ENCODE assay signal across 28 cellular contexts in the genomic region with DNA sequence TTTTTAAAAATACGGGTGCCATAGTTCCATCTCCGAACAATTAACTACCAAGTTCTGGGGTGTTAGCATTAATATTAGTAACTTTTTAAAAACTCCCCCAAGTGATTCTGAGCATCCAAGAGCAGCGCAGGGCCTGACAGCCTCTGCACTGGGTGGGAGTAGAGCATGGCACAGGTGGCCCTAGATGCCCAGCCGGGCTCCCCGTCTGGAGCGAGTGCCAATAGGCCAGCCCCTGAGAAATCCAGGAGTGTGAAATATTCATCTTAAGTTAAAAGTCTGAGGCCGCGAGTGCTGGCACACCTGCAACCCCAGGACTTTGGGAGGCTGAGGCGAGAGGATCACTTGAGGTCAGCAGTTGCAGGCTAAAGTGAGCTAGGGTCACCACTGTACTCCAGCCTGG.
"Had no signal": no experiment of that assay in that cellular context is flagged by ENCODE, and none has a peak within 500 bp of the region (broad histone marks: within the 10 kb centered on the region; RNA-seq: fewer than 3 reads in every experiment).

No MANE protein-coding gene starts in this region.

- H3K36me3 Mint-ChIP-seq: activated CD4-positive, alpha-beta memory T cell treated with anti-CD3 and anti-CD28 coated beads for 36 hours; activated CD8-positive, alpha-beta memory T cell treated with anti-CD3 and anti-CD28 coated beads, Interleukin-2, amount 10 ng/mL, durations not matched to agents 7 days and 5 days; activated naive CD4-positive, alpha-beta T cell treated with anti-CD3 and anti-CD28 coated beads, Interleukin-2, amount 50 U/mL, for 24 hours; activated naive CD8-positive, alpha-beta T cell treated with anti-CD3 and anti-CD28 coated beads for 36 hours had no signal

- H3K4me3 ChIP-seq: adrenal gland, body of pancreas, gastrocnemius medialis had no signal

- H3K9me3 Mint-ChIP-seq: activated CD4-positive, alpha-beta memory T cell treated with anti-CD3 and anti-CD28 coated beads for 36 hours; activated naive CD4-positive, alpha-beta T cell treated with anti-CD3 and anti-CD28 coated beads for 36 hours; activated naive CD4-positive, alpha-beta T cell treated with anti-CD3 and anti-CD28 coated beads, Interleukin-2, amount 50 U/mL, for 24 hours; activated naive CD8-positive, alpha-beta T cell treated with anti-CD3 and anti-CD28 coated beads for 36 hours; activated naive CD8-positive, alpha-beta T cell treated with anti-CD3 and anti-CD28 coated beads, Interleukin-2, amount 50 U/mL, for 24 hours; activated T-helper 1 cell treated with anti-CD3 and anti-CD28 coated beads, Interleukin-12 subunit alpha, Interleukin-12 subunit beta, Interleukin-2, Interleukin-4 antibody, amounts not matched to agents 30 ng/mL and 10 ng/mL and 1 ng/mL, durations not matched to agents 14 hours and 24 hours and 36 hours; activated T-helper 2 cell treated with anti-CD3 and anti-CD28 coated beads, Interferon-gamma antibody, Interleukin-2, Interleukin-4, amounts not matched to agents 10 μg/mL and 5 μg/mL and 100 μg/mL, durations not matched to agents 14 hours and 24 hours and 36 hours had no signal

- H3K27me3 Mint-ChIP-seq: activated CD4-positive, alpha-beta memory T cell treated with anti-CD3 and anti-CD28 coated beads for 36 hours; activated CD4-positive, alpha-beta T cell treated with anti-CD3 and anti-CD28 coated beads for 36 hours; activated CD4-positive, alpha-beta T cell treated with anti-CD3 and anti-CD28 coated beads, Interleukin-2, amount 10 ng/mL, durations not matched to agents 24 days and 14 days; activated naive CD4-positive, alpha-beta T cell treated with anti-CD3 and anti-CD28 coated beads, Interleukin-2, amount 50 U/mL, for 24 hours; activated naive CD8-positive, alpha-beta T cell treated with anti-CD3 and anti-CD28 coated beads for 36 hours; activated naive CD8-positive, alpha-beta T cell treated with anti-CD3 and anti-CD28 coated beads, Interleukin-2, amount 50 U/mL, for 24 hours had no signal

- H3K27ac ChIP-seq: adrenal gland, body of pancreas, foreskin keratinocyte, gastrocnemius medialis had no signal

- H3K36me3 ChIP-seq: adrenal gland, gastrocnemius medialis had no signal

- H3K9me3 ChIP-seq: adrenal gland, body of pancreas, gastrocnemius medialis had no signal

- H3K27me3 ChIP-seq: adrenal gland, body of pancreas, foreskin keratinocyte, gastrocnemius medialis had no signal

- H3K4me1 ChIP-seq: adrenal gland, foreskin keratinocyte, gastrocnemius medialis had no signal

- ATAC-seq: activated CD4-positive, alpha-beta T cell treated with anti-CD3 and anti-CD28 coated beads for 36 hours; activated CD8-positive, alpha-beta memory T cell treated with anti-CD3 and anti-CD28 coated beads, Interleukin-2, amount 10 ng/mL, durations not matched to agents 7 days and 5 days; activated CD8-positive, alpha-beta T cell treated with anti-CD3 and anti-CD28 coated beads, Interleukin-2, amount 10 ng/mL, durations not matched to agents 7 days and 5 days; activated naive CD8-positive, alpha-beta T cell treated with anti-CD3 and anti-CD28 coated beads, Interleukin-2, amount 50 U/mL, for 24 hours; esophagus mucosa; foreskin keratinocyte; gastrocnemius medialis had no signal

- H3K27ac Mint-ChIP-seq: activated CD4-positive, alpha-beta memory T cell treated with anti-CD3 and anti-CD28 coated beads for 36 hours; activated CD4-positive, alpha-beta T cell treated with anti-CD3 and anti-CD28 coated beads for 36 hours; activated CD4-positive, alpha-beta T cell treated with anti-CD3 and anti-CD28 coated beads, Interleukin-2, amount 10 ng/mL, durations not matched to agents 24 days and 14 days; activated CD8-positive, alpha-beta memory T cell treated with anti-CD3 and anti-CD28 coated beads, Interleukin-2, amount 10 ng/mL, durations not matched to agents 7 days and 5 days; activated CD8-positive, alpha-beta T cell treated with anti-CD3 and anti-CD28 coated beads, Interleukin-2, amount 10 ng/mL, durations not matched to agents 7 days and 5 days; activated naive CD4-positive, alpha-beta T cell treated with anti-CD3 and anti-CD28 coated beads for 36 hours; activated naive CD8-positive, alpha-beta T cell treated with anti-CD3 and anti-CD28 coated beads for 36 hours; activated naive CD8-positive, alpha-beta T cell treated with anti-CD3 and anti-CD28 coated beads, Interleukin-2, amount 50 U/mL, for 24 hours; activated T-helper 2 cell treated with anti-CD3 and anti-CD28 coated beads, Interferon-gamma antibody, Interleukin-2, Interleukin-4, amounts not matched to agents 10 μg/mL and 5 μg/mL and 100 μg/mL, durations not matched to agents 14 hours and 24 hours and 36 hours had no signal

- H3K4me3 Mint-ChIP-seq: activated CD4-positive, alpha-beta memory T cell treated with anti-CD3 and anti-CD28 coated beads for 36 hours; activated CD4-positive, alpha-beta T cell treated with anti-CD3 and anti-CD28 coated beads for 36 hours; activated CD4-positive, alpha-beta T cell treated with anti-CD3 and anti-CD28 coated beads, Interleukin-2, amount 10 ng/mL, durations not matched to agents 24 days and 14 days; activated CD8-positive, alpha-beta memory T cell treated with anti-CD3 and anti-CD28 coated beads, Interleukin-2, amount 10 ng/mL, durations not matched to agents 7 days and 5 days; activated CD8-positive, alpha-beta T cell treated with anti-CD3 and anti-CD28 coated beads, Interleukin-2, amount 10 ng/mL, durations not matched to agents 7 days and 5 days; activated naive CD4-positive, alpha-beta T cell treated with anti-CD3 and anti-CD28 coated beads for 36 hours; activated naive CD8-positive, alpha-beta T cell treated with anti-CD3 and anti-CD28 coated beads for 36 hours; activated naive CD8-positive, alpha-beta T cell treated with anti-CD3 and anti-CD28 coated beads, Interleukin-2, amount 50 U/mL, for 24 hours; activated T-helper 1 cell treated with anti-CD3 and anti-CD28 coated beads, Interleukin-12 subunit alpha, Interleukin-12 subunit beta, Interleukin-2, Interleukin-4 antibody, amounts not matched to agents 30 ng/mL and 10 ng/mL and 1 ng/mL, durations not matched to agents 14 hours and 24 hours and 36 hours had no signal

- DNase-seq: activated CD4-positive, alpha-beta T cell treated with anti-CD3 and anti-CD28 coated beads for 36 hours; activated CD4-positive, alpha-beta T cell treated with anti-CD3 and anti-CD28 coated beads, Interleukin-2, amount 10 ng/mL, durations not matched to agents 24 days and 14 days; activated CD4-positive, CD25-positive, alpha-beta regulatory T cell; activated CD4-positive, CD25-positive, alpha-beta regulatory T cell treated with anti-CD3 and anti-CD28 coated beads, Interleukin-2, amount 50 U/mL, for 72 hours; activated CD8-positive, alpha-beta memory T cell treated with anti-CD3 and anti-CD28 coated beads, Interleukin-2, amount 10 ng/mL, durations not matched to agents 7 days and 5 days; activated CD8-positive, alpha-beta memory T cell treated with anti-CD3 and anti-CD28 coated beads, Interleukin-2, amount 50 U/mL, for 4 hours; activated CD8-positive, alpha-beta T cell treated with anti-CD3 and anti-CD28 coated beads, Interleukin-2, amount 10 ng/mL, durations not matched to agents 7 days and 5 days; activated effector memory CD4-positive, alpha-beta T cell treated with anti-CD3 and anti-CD28 coated beads, Interleukin-2, amount 50 U/mL, for 16 hours; activated naive CD4-positive, alpha-beta T cell treated with anti-CD3 and anti-CD28 coated beads for 36 hours; activated naive CD8-positive, alpha-beta T cell treated with anti-CD3 and anti-CD28 coated beads for 36 hours; activated naive CD8-positive, alpha-beta T cell treated with anti-CD3 and anti-CD28 coated beads, Interleukin-2, amount 50 U/mL, for 24 hours; activated T-cell treated with anti-CD3 and anti-CD28 coated beads, Interleukin-2, amount 50 U/mL, for 1 hour; adrenal gland; amygdala; aorta; body of pancreas; cortex of kidney; dermis blood vessel endothelial cell; effector CD4-positive, alpha-beta T cell; foreskin keratinocyte; gastrocnemius medialis; glutamatergic neuron; T-helper 2 cell had no signal
